ENCODE assay signal across 8 cellular contexts in the genomic region with DNA sequence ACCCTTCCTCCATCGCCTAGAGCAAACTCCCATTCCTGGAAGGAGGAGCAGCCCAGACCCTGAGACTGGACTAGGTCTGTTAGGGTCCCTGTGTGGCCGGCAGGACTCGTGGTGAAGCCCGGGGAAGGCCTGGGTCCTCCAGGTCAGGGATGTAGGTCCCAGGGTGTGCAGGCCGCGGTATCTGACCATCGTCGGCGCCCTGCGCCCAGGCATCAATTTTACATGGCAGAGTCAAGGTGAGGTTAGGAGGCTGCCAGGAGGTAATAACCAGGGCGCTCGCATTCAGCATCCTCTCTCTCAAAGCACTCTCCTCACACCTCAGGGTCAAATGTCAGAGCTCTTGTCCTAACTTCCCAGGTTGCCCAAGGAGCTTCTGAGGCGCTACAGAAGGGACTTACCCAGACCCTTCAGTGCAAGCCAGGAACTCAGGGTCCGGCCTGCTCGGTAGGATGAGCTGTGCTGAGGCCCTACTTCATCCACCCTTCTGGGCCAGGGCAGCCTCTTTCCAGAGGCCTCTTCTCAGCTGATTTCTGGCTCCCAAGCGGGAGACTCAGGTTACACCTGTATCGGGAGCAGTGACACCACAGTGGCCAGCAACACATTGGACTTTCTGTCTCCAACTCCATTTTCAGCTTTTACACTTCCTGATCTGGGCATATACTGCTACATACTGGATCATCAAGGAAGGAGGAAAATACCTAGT. TPM values are rescaled to one million over a fixed set of nuclear protein-coding genes. Genes with fewer than 3 reads are reported as not detected.
DNase-seq lines count a peak whose midpoint lies in the region; ATAC-seq and TF ChIP-seq lines count a peak whose summit lies in the region.

No MANE protein-coding gene starts in this region.

- peak overlapping the region; percentile 58 to 74 (median 64) for H3K4me3 ChIP-seq in BLaER1 treated with 17β-estradiol and CSF1 and Interleukin-3, amounts not matched to agents 10 nM and 100 nM
- peak overlapping the region; percentile 97 for H3K4me3 ChIP-seq in HUES6 (ENCODE audit: low read depth, low read length)
- peak overlapping the region; percentile 77 to 82 for H3K4me3 ChIP-seq in muscle layer of duodenum (ENCODE audit: low read depth in 1 of 2, low read length in 2 of 2)

- H3K27ac Mint-ChIP-seq in chondrocyte (ENCODE audit: unreplicated experiment) = peak overlapping the region; percentile 95

- H3K27me3 ChIP-seq in BLaER1 treated with 17β-estradiol and CSF1 and Interleukin-3, amounts not matched to agents 10 nM and 100 nM = peaks cover 0 to 12% (median 10%) of the 10 kb centered on the region in 11 experiments; a peak in 15 of 22 replicates
- no peaks in the 10 kb centered on the region for H3K27me3 ChIP-seq in HUES6 (ENCODE audit: control insufficient read depth, insufficient read depth, low read length)
- no peaks in the 10 kb centered on the region for H3K27me3 ChIP-seq in muscle layer of duodenum (ENCODE audit: low read depth, low read length)

- H3K27ac ChIP-seq in BLaER1 treated with 17β-estradiol and CSF1 and Interleukin-3, amounts not matched to agents 10 nM and 100 nM = peak overlapping the region; percentile 92 to 98 (median 96)
- peak overlapping the region; percentile 99 for H3K27ac ChIP-seq in HUES6 (ENCODE audit: low read depth, low read length)
- H3K27ac ChIP-seq in muscle layer of duodenum (ENCODE audit: low read length) = peak overlapping the region; percentile 92

- peaks cover 31% of the 10 kb centered on the region for H3K4me1 Mint-ChIP-seq in chondrocyte (ENCODE audit: low read depth)

- H3K4me3 Mint-ChIP-seq in chondrocyte (ENCODE audit: unreplicated experiment) = peak overlapping the region; percentile 85

- no peak for TF ChIP-seq CTCF in chondrocyte (IDR thresholded peaks at IDR 0.05)

- H3K36me3 ChIP-seq in BLaER1 treated with 17β-estradiol and CSF1 and Interleukin-3, amounts not matched to agents 10 nM and 100 nM = no peaks in the 10 kb centered on the region
- H3K36me3 ChIP-seq in HUES6 (ENCODE audit: control insufficient read depth, insufficient read depth, low read length) = no peaks in the 10 kb centered on the region
- H3K36me3 ChIP-seq in muscle layer of duodenum (ENCODE audit: control insufficient read depth in 1 of 2, insufficient read depth in 2 of 2, low read length in 2 of 2) = no peaks in the 10 kb centered on the region

- H4K20me1 ChIP-seq in BLaER1 treated with 17β-estradiol and CSF1 and Interleukin-3, amounts not matched to agents 10 nM and 100 nM = no peaks in the 10 kb centered on the region

- peaks cover 61 to 95% (median 78%) of the 10 kb centered on the region in 10 experiments for H3K4me1 ChIP-seq in BLaER1 treated with 17β-estradiol and CSF1 and Interleukin-3, amounts not matched to agents 10 nM and 100 nM
- H3K4me1 ChIP-seq in HUES6 (ENCODE audit: control insufficient read depth, insufficient read depth, low read length) (peaks cover 30% of the 10 kb centered on the region), muscle layer of duodenum (ENCODE audit: control insufficient read depth in 1 of 2, insufficient read depth in 2 of 2, low read length in 2 of 2) (peaks cover 11% of the 10 kb centered on the region in 2 donors)

- no peaks in the 10 kb centered on the region for H3K36me3 Mint-ChIP-seq in chondrocyte (ENCODE audit: low read depth)

- no peaks in the 10 kb centered on the region for H3K27me3 Mint-ChIP-seq in chondrocyte (ENCODE audit: low read depth)

- H3K9ac ChIP-seq in BLaER1 treated with 17β-estradiol and CSF1 and Interleukin-3, amounts not matched to agents 10 nM and 100 nM = peak overlapping the region; percentile 86 to 97 (median 93)
- H3K9ac ChIP-seq in HUES6 (ENCODE audit: low read length) = peak overlapping the region; percentile 95

- peak overlapping the region; percentile 88 to 97 (median 95) for H3K4me2 ChIP-seq in BLaER1 treated with 17β-estradiol and CSF1 and Interleukin-3, amounts not matched to agents 10 nM and 100 nM

- ATAC-seq in HG03521 (IDR thresholded peaks at IDR 0.05; ENCODE audit: unreplicated experiment) = no peak

- H3K9me3 ChIP-seq in BLaER1 treated with 17β-estradiol and CSF1 and Interleukin-3, amounts not matched to agents 10 nM and 100 nM (replicated peaks in 1 of 11) = no peaks in the 10 kb centered on the region
- H3K9me3 ChIP-seq in HUES6 (ENCODE audit: control insufficient read depth, insufficient read depth, low read depth, low read length) (no peaks in the 10 kb centered on the region), muscle layer of duodenum (ENCODE audit: control insufficient read depth in 1 of 2, low read length in 2 of 2) (no peaks in the 10 kb centered on the region)

- H3K9me3 Mint-ChIP-seq in chondrocyte (ENCODE audit: low read depth) = no peaks in the 10 kb centered on the region

- DNase-seq in chondrocyte (ENCODE audit: low spot score) (no peak), NCI-H2029 treated with DMSO at 0.1 percent for 48 hours (lab: John Stamatoyannopoulos, UW) (no peak), GOT3 (lab: John Stamatoyannopoulos, UW) (no peak), NCI-H1436 (lab: John Stamatoyannopoulos, UW) (no peak)

RNA-seq across cellular contexts. Expression of gene SH2D6, which starts 0.6 kb away (rescaled TPM):
- total RNA-seq in chondrocyte = 0.47 TPM in 1 of 3 replicates, not detected in the others

RNA-seq across cellular contexts. Expression of gene CAPG, which starts 9.0 kb away (rescaled TPM):
- 40.5 to 77.6 TPM (median 76.5 TPM) in 3 replicates for total RNA-seq in chondrocyte
